In genomic region chr3:194311000-194311399, GRCh38 we compare ENCODE assay signal across 30 cellular contexts. TPM values are rescaled to one million over a fixed set of nuclear protein-coding genes. Genes with fewer than 3 reads are reported as not detected.
"Had no signal": no experiment of that assay in that cellular context is flagged by ENCODE, and none has a peak within 500 bp of the region (broad histone marks: within the 10 kb centered on the region; RNA-seq: fewer than 3 reads in every experiment).

No MANE protein-coding gene starts in this region.

- ATAC-seq: heart right ventricle; mucosa of descending colon; natural killer cell treated with Interleukin-12 subunit alpha and Interleukin-12 subunit beta and Interleukin-15 and Interleukin-18, amount 100 ng/mL, for 72 hours; psoas muscle; right cardiac atrium; stimulated activated effector memory CD8-positive, alpha-beta T cell treated with anti-CD3 and anti-CD28 coated beads, Interleukin-12 subunit alpha, Interleukin-12 subunit beta, amount 100 ng/mL, for 72 hours had no signal

- DNase-seq: dermis blood vessel endothelial cell; effector memory CD4-positive, alpha-beta T cell; esophagus squamous epithelium; foreskin melanocyte; glutamatergic neuron; heart right ventricle; mucosa of descending colon; naive B cell; psoas muscle; stimulated activated CD4-positive, alpha-beta T cell treated with anti-CD3 and anti-CD28 coated beads, Interleukin-2, amount 100 ng/mL, for 24 hours; stimulated activated CD4-positive, alpha-beta T cell treated with anti-CD3 and anti-CD28 coated beads, Interleukin-4, amount 100 ng/mL, for 24 hours; stimulated activated naive CD4-positive, alpha-beta T cell treated with Interleukin-2 at 50 U/mL for 16 hours; stomach; trophoblast cell had no signal

- H3K36me3 ChIP-seq: esophagus squamous epithelium, heart right ventricle, sigmoid colon, stomach, thyroid gland had no signal

- H3K4me3 Mint-ChIP-seq: memory B cell; naive B cell; natural killer cell treated with Interleukin-12 subunit alpha and Interleukin-12 subunit beta and Interleukin-15 and Interleukin-18, amount 100 ng/mL, for 72 hours; stimulated activated effector memory CD8-positive, alpha-beta T cell treated with anti-CD3 and anti-CD28 coated beads, Interleukin-12 subunit alpha, Interleukin-12 subunit beta, amount 100 ng/mL, for 72 hours had no signal

- H3K9me3 ChIP-seq: esophagus squamous epithelium, heart right ventricle, mucosa of descending colon, psoas muscle, sigmoid colon, stomach, thyroid gland had no signal

- H3K4me3 ChIP-seq: coronary artery, esophagus squamous epithelium, heart right ventricle, lung, mucosa of descending colon, psoas muscle, sigmoid colon, stomach, thyroid gland had no signal

- H3K27ac Mint-ChIP-seq: memory B cell; naive B cell; natural killer cell treated with Interleukin-12 subunit alpha and Interleukin-12 subunit beta and Interleukin-15 and Interleukin-18, amount 100 ng/mL, for 72 hours; stimulated activated effector memory CD8-positive, alpha-beta T cell treated with anti-CD3 and anti-CD28 coated beads, Interleukin-12 subunit alpha, Interleukin-12 subunit beta, amount 100 ng/mL, for 72 hours had no signal

- H3K36me3 Mint-ChIP-seq: memory B cell; naive B cell; natural killer cell treated with Interleukin-12 subunit alpha and Interleukin-12 subunit beta and Interleukin-15 and Interleukin-18, amount 100 ng/mL, for 72 hours; stimulated activated effector memory CD8-positive, alpha-beta T cell treated with anti-CD3 and anti-CD28 coated beads, Interleukin-12 subunit alpha, Interleukin-12 subunit beta, amount 100 ng/mL, for 72 hours had no signal

- H3K9me3 Mint-ChIP-seq: memory B cell; natural killer cell treated with Interleukin-12 subunit alpha and Interleukin-12 subunit beta and Interleukin-15 and Interleukin-18, amount 100 ng/mL, for 72 hours; stimulated activated effector memory CD8-positive, alpha-beta T cell treated with anti-CD3 and anti-CD28 coated beads, Interleukin-12 subunit alpha, Interleukin-12 subunit beta, amount 100 ng/mL, for 72 hours had no signal

- H3K27ac ChIP-seq: coronary artery, esophagus squamous epithelium, heart right ventricle, psoas muscle, stomach, thyroid gland had no signal

- H3K27me3 ChIP-seq: sigmoid colon, thyroid gland had no signal

RNA-seq across cellular contexts. Expression of gene CPN2, which starts 40.1 kb away (rescaled TPM):
- total RNA-seq: dermis blood vessel endothelial cell; endothelial cell of umbilical vein; epithelial cell of proximal tubule; esophagus squamous epithelium; lung; natural killer cell treated with Interleukin-12 subunit alpha and Interleukin-12 subunit beta and Interleukin-15 and Interleukin-18, amount 100 ng/mL, for 72 hours; osteocyte; right cardiac atrium; sigmoid colon; skeletal muscle tissue; stomach; temporal lobe; thyroid gland; urinary bladder had no signal
- polyA plus RNA-seq: endothelial cell of umbilical vein, keratinocyte, lung, stomach had no signal

RNA-seq across cellular contexts. Expression of gene LRRC15, which starts 58.5 kb away (rescaled TPM):
- total RNA-seq: endothelial cell of umbilical vein; epithelial cell of proximal tubule; natural killer cell treated with Interleukin-12 subunit alpha and Interleukin-12 subunit beta and Interleukin-15 and Interleukin-18, amount 100 ng/mL, for 72 hours; renal cortical epithelial cell; temporal lobe had no signal
- polyA plus RNA-seq: endothelial cell of umbilical vein, keratinocyte had no signal
